In the genomic region with DNA sequence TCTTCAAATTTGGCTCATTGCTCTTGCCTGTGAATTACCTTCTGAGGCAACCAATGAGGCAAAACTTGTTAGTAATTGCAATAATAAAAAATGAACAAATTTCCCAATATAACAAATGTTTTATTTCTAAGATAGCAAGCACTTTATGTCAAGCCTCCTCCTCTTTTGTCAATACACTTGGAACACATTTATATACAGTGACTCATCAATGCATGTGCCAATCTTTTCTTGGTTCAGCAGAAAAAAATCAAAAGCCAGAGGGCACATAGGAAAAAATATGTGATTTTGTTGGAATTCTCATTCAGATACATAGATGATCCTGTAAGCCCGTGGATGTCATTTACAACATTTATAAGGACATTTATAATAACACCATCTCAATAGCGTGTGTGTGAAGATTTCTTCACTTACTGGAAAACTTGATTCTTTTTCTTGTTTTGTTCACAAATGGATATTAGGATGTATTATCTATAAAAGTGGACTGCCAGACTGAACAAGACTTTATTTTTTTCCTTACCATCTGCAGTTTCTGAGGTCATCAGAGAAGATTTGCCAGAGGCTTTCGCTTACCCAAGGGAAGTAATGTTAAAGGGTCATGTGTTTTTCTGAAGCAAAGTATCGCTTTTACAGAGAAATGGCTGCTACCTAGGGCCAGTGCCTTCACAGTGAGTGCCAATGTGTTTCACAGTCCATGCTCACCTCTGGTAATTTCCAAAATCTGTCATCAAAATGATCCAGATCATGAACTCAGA, we compare ENCODE assay signal across 30 cellular contexts.
DNase-seq lines count a peak whose midpoint lies in the region; ATAC-seq, FAIRE-seq and TF ChIP-seq lines count a peak whose summit lies in the region.
"Had no signal": no experiment of that assay in that cellular context is flagged by ENCODE, and none has a peak within 500 bp of the region (broad histone marks: within the 10 kb centered on the region; RNA-seq: fewer than 3 reads in every experiment).

No MANE protein-coding gene starts in this region.

- FAIRE-seq in urothelium cell line (lab: Jason Lieb, UNC) = no peak
- FAIRE-seq: A204.1 had no signal

- no peaks in the 10 kb centered on the region for H3K36me3 Mint-ChIP-seq in osteocyte (ENCODE audit: unreplicated experiment)
- H3K36me3 Mint-ChIP-seq: IgD-negative memory B cell; naive thymus-derived CD4-positive, alpha-beta T cell had no signal

- H3K27me3 ChIP-seq in right atrium auricular region (no peaks in the 10 kb centered on the region), RWPE2 (ENCODE audit: insufficient read depth, poor library complexity, severe bottlenecking) (no peaks in the 10 kb centered on the region)
- H3K27me3 ChIP-seq: body of pancreas, stomach, tibial artery had no signal

- H3K27me3 Mint-ChIP-seq in osteocyte (ENCODE audit: unreplicated experiment) = peaks cover 16% of the 10 kb centered on the region
- H3K27me3 Mint-ChIP-seq: CD4-positive, alpha-beta T cell; IgD-negative memory B cell had no signal

- ATAC-seq in Right ventricle myocardium superior (ENCODE audit: poor library complexity) = peak; percentile 49
- peak; percentile 67 for ATAC-seq in RWPE2 (ENCODE audit: low read depth)
- no peak for ATAC-seq in HG02938 (IDR thresholded peaks at IDR 0.05; ENCODE audit: unreplicated experiment)
- ATAC-seq: body of pancreas; GM23338; naive thymus-derived CD4-positive, alpha-beta T cell had no signal

- no peak overlapping the region for H3K4me3 Mint-ChIP-seq in osteocyte (ENCODE audit: unreplicated experiment)
- H3K4me3 Mint-ChIP-seq: CD4-positive, alpha-beta T cell; GM23338; HFFc6; IgD-negative memory B cell; naive thymus-derived CD4-positive, alpha-beta T cell had no signal

- TF ChIP-seq CTCF in right atrium auricular region (IDR thresholded peaks at IDR 0.05) = no peak
- TF ChIP-seq CTCF in RWPE2 (IDR thresholded peaks at IDR 0.05; ENCODE audit: poor library complexity, severe bottlenecking) = no peak
- no peak for TF ChIP-seq CTCF in fibroblast of mammary gland (conservative IDR thresholded peaks at IDR 0.05; ENCODE audit: control insufficient read depth, insufficient read depth, low read depth, low read length)
- no peak for TF ChIP-seq CTCF in osteocyte (IDR thresholded peaks at IDR 0.05)

- no peak for DNase-seq in Right ventricle myocardium superior
- no peak for DNase-seq in right atrium auricular region (ENCODE audit: low spot score)
- no peak for DNase-seq in RWPE2 (ENCODE audit: low spot score)
- peak; percentile 45 for DNase-seq in fibroblast of mammary gland (ENCODE audit: low read depth)
- DNase-seq in urothelium cell line (ENCODE audit: low spot score) = peak; percentile 23
- DNase-seq in osteocyte (ENCODE audit: extremely low spot score, unreplicated experiment) = no peak
- no peak for DNase-seq in 8988T
- DNase-seq: activated CD8-positive, alpha-beta memory T cell treated with anti-CD3 and anti-CD28 coated beads for 24 hours; activated gamma-delta T cell; activated T-cell treated with anti-CD3 and anti-CD28 coated beads, Interleukin-2, amount 50 U/mL, for 1 hour; body of pancreas; CD4-positive, alpha-beta T cell; HFFc6; midbrain; naive thymus-derived CD4-positive, alpha-beta T cell; NCI-H1105 treated with DMSO at 0.1 percent for 48 hours; NCI-H2081; NCI-H345; NCI-H82; occipital lobe; stimulated activated CD4-positive, alpha-beta T cell treated with anti-CD3 and anti-CD28 coated beads, Interleukin-1b, Interleukin-23, amount 100 ng/mL, for 48 hours; stomach; T-helper 2 cell; tibial artery had no signal

- H3K4me3 ChIP-seq in right atrium auricular region = no peak overlapping the region
- H3K4me3 ChIP-seq in RWPE2 (ENCODE audit: severe bottlenecking) = no peak overlapping the region
- H3K4me3 ChIP-seq in fibroblast of mammary gland (ENCODE audit: control insufficient read depth, low read depth, low read length) = no peak overlapping the region
- H3K4me3 ChIP-seq: body of pancreas, GM23338, smooth muscle cell, stomach, tibial artery had no signal

- H3K27ac Mint-ChIP-seq in osteocyte (ENCODE audit: unreplicated experiment) = no peak overlapping the region
- H3K27ac Mint-ChIP-seq: CD4-positive, alpha-beta T cell; GM23338; HFFc6; IgD-negative memory B cell; naive thymus-derived CD4-positive, alpha-beta T cell had no signal

- no peaks in the 10 kb centered on the region for H3K9me3 ChIP-seq in right atrium auricular region
- H3K9me3 ChIP-seq in RWPE2 (ENCODE audit: severe bottlenecking) = no peaks in the 10 kb centered on the region
- H3K9me3 ChIP-seq: body of pancreas, stomach, tibial artery had no signal

- intact Hi-C loops in Right ventricle myocardium superior (cut with DNase I) = no loop called here

- no peaks in the 10 kb centered on the region for H3K36me3 ChIP-seq in right atrium auricular region
- H3K36me3 ChIP-seq in RWPE2 (ENCODE audit: low read depth) = no peaks in the 10 kb centered on the region
- H3K36me3 ChIP-seq: stomach, tibial artery had no signal

- H3K9me3 Mint-ChIP-seq in osteocyte (ENCODE audit: unreplicated experiment) = no peaks in the 10 kb centered on the region

- no peaks in the 10 kb centered on the region for H3K4me1 ChIP-seq in right atrium auricular region
- H3K4me1 ChIP-seq in RWPE2 (ENCODE audit: insufficient read depth, poor library complexity, severe bottlenecking) = peaks cover 23% of the 10 kb centered on the region
- H3K4me1 ChIP-seq: body of pancreas had no signal

- H3K27ac ChIP-seq in right atrium auricular region (peak overlapping the region in 1 of 2 donors; percentile 46), RWPE2 (ENCODE audit: poor library complexity, severe bottlenecking) (peak overlapping the region; percentile 60)
- H3K27ac ChIP-seq: body of pancreas, epithelial cell of prostate, tibial artery had no signal

- H3K4me1 Mint-ChIP-seq in osteocyte (ENCODE audit: unreplicated experiment) = peaks cover 11% of the 10 kb centered on the region
- H3K4me1 Mint-ChIP-seq: GM23338; IgD-negative memory B cell; naive thymus-derived CD4-positive, alpha-beta T cell had no signal

Comparison
In these comparisons a context has a peak if more than half of its experiments do, and no peak if none do; other contexts are left out.
1. DNase-seq: peak in fibroblast of mammary gland (single experiment) and urothelium cell line (single experiment); none in Right ventricle myocardium superior (single experiment), right atrium auricular region (single experiment), RWPE2 (single experiment), osteocyte (single experiment) and 8988T (single experiment).